ENCODE assay signal across 1 cellular context in the genomic region with DNA sequence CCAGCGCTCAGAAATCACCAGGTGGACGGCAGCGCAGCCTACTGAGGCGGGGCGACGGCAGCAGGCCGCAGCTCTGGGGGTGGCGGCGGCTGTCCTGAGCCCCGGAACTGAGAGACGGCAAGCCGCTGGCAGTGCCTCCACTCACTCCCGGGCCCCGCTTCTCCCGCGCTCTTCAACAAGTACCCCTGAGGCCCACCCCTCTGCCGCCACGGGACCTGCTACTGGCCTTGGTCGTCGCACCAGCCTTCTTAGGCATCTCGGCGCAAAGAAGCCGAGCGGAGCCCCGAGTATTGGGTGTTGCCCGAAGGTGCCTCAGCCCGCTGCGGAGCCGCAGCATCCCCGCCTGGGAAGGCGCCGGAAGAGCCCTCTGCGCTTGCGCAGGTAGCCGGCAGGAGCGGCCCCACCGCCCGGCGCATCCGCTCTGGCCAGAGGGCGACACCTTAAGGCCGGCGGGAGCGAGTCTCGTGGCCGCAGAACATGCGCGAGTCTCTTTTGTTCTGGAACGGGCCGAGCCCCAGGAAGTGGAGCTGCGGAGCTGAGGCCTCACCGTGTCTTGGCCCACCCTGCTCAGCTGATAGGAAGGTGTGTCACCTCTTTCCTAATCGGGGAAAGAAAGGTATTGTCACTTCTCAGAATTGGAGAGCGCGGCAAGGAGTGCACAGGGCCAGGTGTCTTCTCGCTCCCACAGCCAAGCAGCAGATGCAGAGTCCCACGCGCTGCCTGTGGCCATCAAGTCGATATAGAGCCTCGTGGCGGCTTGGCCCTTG.
A peak's percentile ranks its signal among the peaks of the same experiment; 100 is the strongest.
TF ChIP-seq lines count a peak whose summit lies in the region.

A gene (minus strand): TSS at position 369 of the 767 bp plus-strand sequence. CDS start 32 bp downstream, at position 337.

TF ChIP-seq in K562, 482 proteins besides CTCF, POLR2A, EP300 and RAD21 (continued from another document and continues in another):
- TF ChIP-seq, protein P1, sequence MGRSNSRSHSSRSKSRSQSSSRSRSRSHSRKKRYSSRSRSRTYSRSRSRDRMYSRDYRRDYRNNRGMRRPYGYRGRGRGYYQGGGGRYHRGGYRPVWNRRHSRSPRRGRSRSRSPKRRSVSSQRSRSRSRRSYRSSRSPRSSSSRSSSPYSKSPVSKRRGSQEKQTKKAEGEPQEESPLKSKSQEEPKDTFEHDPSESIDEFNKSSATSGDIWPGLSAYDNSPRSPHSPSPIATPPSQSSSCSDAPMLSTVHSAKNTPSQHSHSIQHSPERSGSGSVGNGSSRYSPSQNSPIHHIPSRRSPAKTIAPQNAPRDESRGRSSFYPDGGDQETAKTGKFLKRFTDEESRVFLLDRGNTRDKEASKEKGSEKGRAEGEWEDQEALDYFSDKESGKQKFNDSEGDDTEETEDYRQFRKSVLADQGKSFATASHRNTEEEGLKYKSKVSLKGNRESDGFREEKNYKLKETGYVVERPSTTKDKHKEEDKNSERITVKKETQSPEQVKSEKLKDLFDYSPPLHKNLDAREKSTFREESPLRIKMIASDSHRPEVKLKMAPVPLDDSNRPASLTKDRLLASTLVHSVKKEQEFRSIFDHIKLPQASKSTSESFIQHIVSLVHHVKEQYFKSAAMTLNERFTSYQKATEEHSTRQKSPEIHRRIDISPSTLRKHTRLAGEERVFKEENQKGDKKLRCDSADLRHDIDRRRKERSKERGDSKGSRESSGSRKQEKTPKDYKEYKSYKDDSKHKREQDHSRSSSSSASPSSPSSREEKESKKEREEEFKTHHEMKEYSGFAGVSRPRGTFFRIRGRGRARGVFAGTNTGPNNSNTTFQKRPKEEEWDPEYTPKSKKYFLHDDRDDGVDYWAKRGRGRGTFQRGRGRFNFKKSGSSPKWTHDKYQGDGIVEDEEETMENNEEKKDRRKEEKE (IDR thresholded peaks at IDR 0.05; ENCODE audit: borderline replicate concordance in 1 of 2, control insufficient read depth in 1 of 2, low read depth in 2 of 2, low read length in 1 of 2): 0 out of 4 replicates have a peak, but pooled peaks of 1 of the 2 experiments have one; percentile 45
- TF ChIP-seq ZNF445 (CRISPR knock-in tag; IDR thresholded peaks at IDR 0.05; ENCODE audit: low read depth): no peak
- TF ChIP-seq, protein P2, sequence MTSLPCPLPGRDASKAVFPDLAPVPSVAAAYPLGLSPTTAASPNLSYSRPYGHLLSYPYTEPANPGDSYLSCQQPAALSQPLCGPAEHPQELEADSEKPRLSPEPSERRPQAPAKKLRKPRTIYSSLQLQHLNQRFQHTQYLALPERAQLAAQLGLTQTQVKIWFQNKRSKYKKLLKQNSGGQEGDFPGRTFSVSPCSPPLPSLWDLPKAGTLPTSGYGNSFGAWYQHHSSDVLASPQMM (CRISPR knock-in tag; IDR thresholded peaks at IDR 0.05): no peak
- TF ChIP-seq GTF2A2 (tag; IDR thresholded peaks at IDR 0.05): no peak
- TF ChIP-seq TCFL5 (CRISPR knock-in tag; conservative IDR thresholded peaks at IDR 0.05): no peak
- no peak for TF ChIP-seq ZNF764 (CRISPR knock-in tag; IDR thresholded peaks at IDR 0.05; ENCODE audit: low read depth)
- no peak for TF ChIP-seq ARHGAP35 (IDR thresholded peaks at IDR 0.05; ENCODE audit: partially characterized antibody)
- TF ChIP-seq DMBX1 (CRISPR knock-in tag; IDR thresholded peaks at IDR 0.05; ENCODE audit: borderline replicate concordance): no peak
- TF ChIP-seq, protein P3, sequence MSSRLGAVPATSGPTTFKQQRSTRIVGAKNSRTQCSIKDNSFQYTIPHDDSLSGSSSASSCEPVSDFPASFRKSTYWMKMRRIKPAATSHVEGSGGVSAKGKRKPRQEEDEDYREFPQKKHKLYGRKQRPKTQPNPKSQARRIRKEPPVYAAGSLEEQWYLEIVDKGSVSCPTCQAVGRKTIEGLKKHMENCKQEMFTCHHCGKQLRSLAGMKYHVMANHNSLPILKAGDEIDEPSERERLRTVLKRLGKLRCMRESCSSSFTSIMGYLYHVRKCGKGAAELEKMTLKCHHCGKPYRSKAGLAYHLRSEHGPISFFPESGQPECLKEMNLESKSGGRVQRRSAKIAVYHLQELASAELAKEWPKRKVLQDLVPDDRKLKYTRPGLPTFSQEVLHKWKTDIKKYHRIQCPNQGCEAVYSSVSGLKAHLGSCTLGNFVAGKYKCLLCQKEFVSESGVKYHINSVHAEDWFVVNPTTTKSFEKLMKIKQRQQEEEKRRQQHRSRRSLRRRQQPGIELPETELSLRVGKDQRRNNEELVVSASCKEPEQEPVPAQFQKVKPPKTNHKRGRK (tag; IDR thresholded peaks at IDR 0.05): no peak
- no peak for TF ChIP-seq ZNF77 (CRISPR knock-in tag; IDR thresholded peaks at IDR 0.05)
- TF ChIP-seq TAF1 (IDR thresholded peaks at IDR 0.05; ENCODE audit: control insufficient read depth, extremely low read depth, insufficient read depth, low read length, severe bottlenecking): peak; percentile 90
- TF ChIP-seq CBX8 (IDR thresholded peaks at IDR 0.05; ENCODE audit: borderline replicate concordance, extremely low read depth, low read depth, low read length, poor library complexity, severe bottlenecking): no peak
- TF ChIP-seq, protein P4, sequence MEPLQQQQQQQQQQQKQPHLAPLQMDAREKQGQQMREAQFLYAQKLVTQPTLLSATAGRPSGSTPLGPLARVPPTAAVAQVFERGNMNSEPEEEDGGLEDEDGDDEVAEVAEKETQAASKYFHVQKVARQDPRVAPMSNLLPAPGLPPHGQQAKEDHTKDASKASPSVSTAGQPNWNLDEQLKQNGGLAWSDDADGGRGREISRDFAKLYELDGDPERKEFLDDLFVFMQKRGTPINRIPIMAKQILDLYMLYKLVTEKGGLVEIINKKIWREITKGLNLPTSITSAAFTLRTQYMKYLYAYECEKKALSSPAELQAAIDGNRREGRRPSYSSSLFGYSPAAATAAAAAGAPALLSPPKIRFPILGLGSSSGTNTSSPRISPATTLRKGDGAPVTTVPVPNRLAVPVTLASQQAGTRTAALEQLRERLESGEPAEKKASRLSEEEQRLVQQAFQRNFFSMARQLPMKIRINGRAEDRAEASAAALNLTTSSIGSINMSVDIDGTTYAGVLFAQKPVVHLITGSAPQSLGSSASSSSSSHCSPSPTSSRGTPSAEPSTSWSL (CRISPR knock-in tag; IDR thresholded peaks at IDR 0.05; ENCODE audit: borderline replicate concordance): no peak
- peak; percentile 19; the same call in 1 of the 2 replicates for TF ChIP-seq CHD2 (IDR thresholded peaks at IDR 0.05; ENCODE audit: low read depth, low read length)
- TF ChIP-seq, protein P5, sequence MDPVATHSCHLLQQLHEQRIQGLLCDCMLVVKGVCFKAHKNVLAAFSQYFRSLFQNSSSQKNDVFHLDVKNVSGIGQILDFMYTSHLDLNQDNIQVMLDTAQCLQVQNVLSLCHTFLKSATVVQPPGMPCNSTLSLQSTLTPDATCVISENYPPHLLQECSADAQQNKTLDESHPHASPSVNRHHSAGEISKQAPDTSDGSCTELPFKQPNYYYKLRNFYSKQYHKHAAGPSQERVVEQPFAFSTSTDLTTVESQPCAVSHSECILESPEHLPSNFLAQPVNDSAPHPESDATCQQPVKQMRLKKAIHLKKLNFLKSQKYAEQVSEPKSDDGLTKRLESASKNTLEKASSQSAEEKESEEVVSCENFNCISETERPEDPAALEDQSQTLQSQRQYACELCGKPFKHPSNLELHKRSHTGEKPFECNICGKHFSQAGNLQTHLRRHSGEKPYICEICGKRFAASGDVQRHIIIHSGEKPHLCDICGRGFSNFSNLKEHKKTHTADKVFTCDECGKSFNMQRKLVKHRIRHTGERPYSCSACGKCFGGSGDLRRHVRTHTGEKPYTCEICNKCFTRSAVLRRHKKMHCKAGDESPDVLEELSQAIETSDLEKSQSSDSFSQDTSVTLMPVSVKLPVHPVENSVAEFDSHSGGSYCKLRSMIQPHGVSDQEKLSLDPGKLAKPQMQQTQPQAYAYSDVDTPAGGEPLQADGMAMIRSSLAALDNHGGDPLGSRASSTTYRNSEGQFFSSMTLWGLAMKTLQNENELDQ (CRISPR knock-in tag; IDR thresholded peaks at IDR 0.05; ENCODE audit: borderline replicate concordance): no peak; the same call in 1 of the 2 replicates
- TF ChIP-seq FUS (optimal IDR thresholded peaks at IDR 0.05; ENCODE audit: low read depth, low read length): no peak
- no peak for TF ChIP-seq RBM25 (IDR thresholded peaks at IDR 0.05; ENCODE audit: low read depth, low read length, severe bottlenecking)
- no peak for TF ChIP-seq HOXB6 (CRISPR knock-in tag; IDR thresholded peaks at IDR 0.05; ENCODE audit: borderline replicate concordance)
- no peak for TF ChIP-seq NFE2L1 (tag; IDR thresholded peaks at IDR 0.05; ENCODE audit: borderline replicate concordance, low read depth)
- TF ChIP-seq MTA3 (IDR thresholded peaks at IDR 0.05; ENCODE audit: borderline replicate concordance): peak; percentile 77
- 0 out of 2 replicates have a peak, but pooled peaks have one; percentile 43 for TF ChIP-seq CEBPG (CRISPR knock-in tag; IDR thresholded peaks at IDR 0.05)
- TF ChIP-seq CEBPG (tag; conservative IDR thresholded peaks at IDR 0.05 in 1 of 2, IDR thresholded peaks at IDR 0.05 in 1 of 2): no peak
- no peak for TF ChIP-seq WHSC1 (IDR thresholded peaks at IDR 0.05; ENCODE audit: low read length)
- TF ChIP-seq STAG1 (CRISPR knock-in tag; IDR thresholded peaks at IDR 0.05; ENCODE audit: borderline replicate concordance): no peak; the same call in 1 of the 2 replicates
- TF ChIP-seq, protein P6, sequence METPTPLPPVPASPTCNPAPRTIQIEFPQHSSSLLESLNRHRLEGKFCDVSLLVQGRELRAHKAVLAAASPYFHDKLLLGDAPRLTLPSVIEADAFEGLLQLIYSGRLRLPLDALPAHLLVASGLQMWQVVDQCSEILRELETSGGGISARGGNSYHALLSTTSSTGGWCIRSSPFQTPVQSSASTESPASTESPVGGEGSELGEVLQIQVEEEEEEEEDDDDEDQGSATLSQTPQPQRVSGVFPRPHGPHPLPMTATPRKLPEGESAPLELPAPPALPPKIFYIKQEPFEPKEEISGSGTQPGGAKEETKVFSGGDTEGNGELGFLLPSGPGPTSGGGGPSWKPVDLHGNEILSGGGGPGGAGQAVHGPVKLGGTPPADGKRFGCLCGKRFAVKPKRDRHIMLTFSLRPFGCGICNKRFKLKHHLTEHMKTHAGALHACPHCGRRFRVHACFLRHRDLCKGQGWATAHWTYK (CRISPR knock-in tag; IDR thresholded peaks at IDR 0.05): no peak
- TF ChIP-seq, protein P7, sequence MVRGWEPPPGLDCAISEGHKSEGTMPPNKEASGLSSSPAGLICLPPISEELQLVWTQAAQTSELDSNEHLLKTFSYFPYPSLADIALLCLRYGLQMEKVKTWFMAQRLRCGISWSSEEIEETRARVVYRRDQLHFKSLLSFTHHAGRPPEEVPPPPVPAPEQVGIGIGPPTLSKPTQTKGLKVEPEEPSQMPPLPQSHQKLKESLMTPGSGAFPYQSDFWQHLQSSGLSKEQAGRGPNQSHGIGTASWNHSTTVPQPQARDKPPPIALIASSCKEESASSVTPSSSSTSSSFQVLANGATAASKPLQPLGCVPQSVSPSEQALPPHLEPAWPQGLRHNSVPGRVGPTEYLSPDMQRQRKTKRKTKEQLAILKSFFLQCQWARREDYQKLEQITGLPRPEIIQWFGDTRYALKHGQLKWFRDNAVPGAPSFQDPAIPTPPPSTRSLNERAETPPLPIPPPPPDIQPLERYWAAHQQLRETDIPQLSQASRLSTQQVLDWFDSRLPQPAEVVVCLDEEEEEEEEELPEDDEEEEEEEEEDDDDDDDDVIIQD (CRISPR knock-in tag; IDR thresholded peaks at IDR 0.05): no peak
- TF ChIP-seq, protein P8, sequence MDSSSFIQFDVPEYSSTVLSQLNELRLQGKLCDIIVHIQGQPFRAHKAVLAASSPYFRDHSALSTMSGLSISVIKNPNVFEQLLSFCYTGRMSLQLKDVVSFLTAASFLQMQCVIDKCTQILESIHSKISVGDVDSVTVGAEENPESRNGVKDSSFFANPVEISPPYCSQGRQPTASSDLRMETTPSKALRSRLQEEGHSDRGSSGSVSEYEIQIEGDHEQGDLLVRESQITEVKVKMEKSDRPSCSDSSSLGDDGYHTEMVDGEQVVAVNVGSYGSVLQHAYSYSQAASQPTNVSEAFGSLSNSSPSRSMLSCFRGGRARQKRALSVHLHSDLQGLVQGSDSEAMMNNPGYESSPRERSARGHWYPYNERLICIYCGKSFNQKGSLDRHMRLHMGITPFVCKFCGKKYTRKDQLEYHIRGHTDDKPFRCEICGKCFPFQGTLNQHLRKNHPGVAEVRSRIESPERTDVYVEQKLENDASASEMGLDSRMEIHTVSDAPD (CRISPR knock-in tag; IDR thresholded peaks at IDR 0.05): no peak
- TF ChIP-seq MEF2A (IDR thresholded peaks at IDR 0.05; ENCODE audit: control insufficient read depth, low read depth, low read length): 0 out of 2 replicates have a peak, but pooled peaks have one; percentile 16
- TF ChIP-seq, protein P9, sequence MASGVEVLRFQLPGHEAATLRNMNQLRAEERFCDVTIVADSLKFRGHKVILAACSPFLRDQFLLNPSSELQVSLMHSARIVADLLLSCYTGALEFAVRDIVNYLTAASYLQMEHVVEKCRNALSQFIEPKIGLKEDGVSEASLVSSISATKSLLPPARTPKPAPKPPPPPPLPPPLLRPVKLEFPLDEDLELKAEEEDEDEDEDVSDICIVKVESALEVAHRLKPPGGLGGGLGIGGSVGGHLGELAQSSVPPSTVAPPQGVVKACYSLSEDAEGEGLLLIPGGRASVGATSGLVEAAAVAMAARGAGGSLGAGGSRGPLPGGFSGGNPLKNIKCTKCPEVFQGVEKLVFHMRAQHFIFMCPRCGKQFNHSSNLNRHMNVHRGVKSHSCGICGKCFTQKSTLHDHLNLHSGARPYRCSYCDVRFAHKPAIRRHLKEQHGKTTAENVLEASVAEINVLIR (CRISPR knock-in tag; IDR thresholded peaks at IDR 0.05): no peak
- TF ChIP-seq ILF3 (IDR thresholded peaks at IDR 0.05; ENCODE audit: borderline replicate concordance): no peak
- TF ChIP-seq NCOR1 (IDR thresholded peaks at IDR 0.05): 0 out of 2 replicates have a peak, but pooled peaks have one; percentile 21
- TF ChIP-seq, protein P10, sequence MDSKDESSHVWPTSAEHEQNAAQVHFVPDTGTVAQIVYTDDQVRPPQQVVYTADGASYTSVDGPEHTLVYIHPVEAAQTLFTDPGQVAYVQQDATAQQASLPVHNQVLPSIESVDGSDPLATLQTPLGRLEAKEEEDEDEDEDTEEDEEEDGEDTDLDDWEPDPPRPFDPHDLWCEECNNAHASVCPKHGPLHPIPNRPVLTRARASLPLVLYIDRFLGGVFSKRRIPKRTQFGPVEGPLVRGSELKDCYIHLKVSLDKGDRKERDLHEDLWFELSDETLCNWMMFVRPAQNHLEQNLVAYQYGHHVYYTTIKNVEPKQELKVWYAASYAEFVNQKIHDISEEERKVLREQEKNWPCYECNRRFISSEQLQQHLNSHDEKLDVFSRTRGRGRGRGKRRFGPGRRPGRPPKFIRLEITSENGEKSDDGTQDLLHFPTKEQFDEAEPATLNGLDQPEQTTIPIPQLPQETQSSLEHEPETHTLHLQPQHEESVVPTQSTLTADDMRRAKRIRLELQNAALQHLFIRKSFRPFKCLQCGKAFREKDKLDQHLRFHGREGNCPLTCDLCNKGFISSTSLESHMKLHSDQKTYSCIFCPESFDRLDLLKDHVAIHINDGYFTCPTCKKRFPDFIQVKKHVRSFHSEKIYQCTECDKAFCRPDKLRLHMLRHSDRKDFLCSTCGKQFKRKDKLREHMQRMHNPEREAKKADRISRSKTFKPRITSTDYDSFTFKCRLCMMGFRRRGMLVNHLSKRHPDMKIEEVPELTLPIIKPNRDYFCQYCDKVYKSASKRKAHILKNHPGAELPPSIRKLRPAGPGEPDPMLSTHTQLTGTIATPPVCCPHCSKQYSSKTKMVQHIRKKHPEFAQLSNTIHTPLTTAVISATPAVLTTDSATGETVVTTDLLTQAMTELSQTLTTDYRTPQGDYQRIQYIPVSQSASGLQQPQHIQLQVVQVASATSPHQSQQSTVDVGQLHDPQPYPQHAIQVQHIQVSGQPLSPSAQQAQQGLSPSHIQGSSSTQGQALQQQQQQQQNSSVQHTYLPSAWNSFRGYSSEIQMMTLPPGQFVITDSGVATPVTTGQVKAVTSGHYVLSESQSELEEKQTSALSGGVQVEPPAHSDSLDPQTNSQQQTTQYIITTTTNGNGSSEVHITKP (IDR thresholded peaks at IDR 0.05; ENCODE audit: partially characterized antibody): no peak
- no peak for TF ChIP-seq TAF15 (IDR thresholded peaks at IDR 0.05; ENCODE audit: low read depth, low read length)
- TF ChIP-seq ZNF282 (CRISPR knock-in tag; IDR thresholded peaks at IDR 0.05): no peak; the same call in 1 of the 2 replicates
- no peak for TF ChIP-seq CHD1 (IDR thresholded peaks at IDR 0.05; ENCODE audit: low read length)
